ENCODE assay signal across 23 cellular contexts in genomic region chr10:114502071-114502470, GRCh38.
DNase-seq lines count a peak whose midpoint lies in the region; ATAC-seq and TF ChIP-seq lines count a peak whose summit lies in the region.
"Had no signal": no experiment of that assay in that cellular context is flagged by ENCODE, and none has a peak within 500 bp of the region (broad histone marks: within the 10 kb centered on the region; RNA-seq: fewer than 3 reads in every experiment).

No MANE protein-coding gene starts in this region.

- peaks cover 94% of the 10 kb centered on the region for H3K79me2 ChIP-seq in OCI-LY7 (ENCODE audit: insufficient read depth, low read depth, low read length)

- H3K4me2 ChIP-seq in OCI-LY7 (ENCODE audit: low read length), result peak overlapping the region; percentile 17; the same call in 1 of the 2 replicates

- H3K9me3 ChIP-seq in OCI-LY7 (ENCODE audit: low read length), result no peaks in the 10 kb centered on the region
- H3K9me3 ChIP-seq: heart left ventricle, upper lobe of right lung had no signal

- POLR2A ChIA-PET in OCI-LY7 (lab: Charles Lee), result interaction anchor here (0.7 to 17.5 kb wide), 3 partner anchors 10 to 330 kb away, joined by 3 to 464 read pairs (median 4); no protein-coding TSS in a partner anchor

- H3K4me3 Mint-ChIP-seq in activated T-cell treated with anti-CD3 and anti-CD28 coated beads, Interleukin-2, amount 50 U/mL, for 24 hours, result no peak overlapping the region
- no peak overlapping the region for H3K4me3 Mint-ChIP-seq in activated T-cell treated with anti-CD3 and anti-CD28 coated beads, Interleukin-2, amount 50 U/mL, for 4 hours
- no peak overlapping the region for H3K4me3 Mint-ChIP-seq in activated naive CD8-positive, alpha-beta T cell treated with anti-CD3 and anti-CD28 coated beads, Interleukin-2, amount 50 U/mL, for 24 hours
- H3K4me3 Mint-ChIP-seq in stimulated activated memory B cell treated with anti-CD40 and anti-IgM and Interleukin-4, amounts not matched to agents 10 μg/mL and 1 μg/mL and 100 μg/mL, for 72 hours, result no peak overlapping the region

- peaks cover 90% of the 10 kb centered on the region for H3K4me1 Mint-ChIP-seq in activated T-cell treated with anti-CD3 and anti-CD28 coated beads, Interleukin-2, amount 50 U/mL, for 24 hours (ENCODE audit: low read depth)
- peaks cover 88% of the 10 kb centered on the region for H3K4me1 Mint-ChIP-seq in activated T-cell treated with anti-CD3 and anti-CD28 coated beads, Interleukin-2, amount 50 U/mL, for 4 hours (ENCODE audit: low read depth)
- peaks cover 90% of the 10 kb centered on the region for H3K4me1 Mint-ChIP-seq in activated naive CD8-positive, alpha-beta T cell treated with anti-CD3 and anti-CD28 coated beads, Interleukin-2, amount 50 U/mL, for 24 hours
- H3K4me1 Mint-ChIP-seq in stimulated activated memory B cell treated with anti-CD40 and anti-IgM and Interleukin-4, amounts not matched to agents 10 μg/mL and 1 μg/mL and 100 μg/mL, for 72 hours, result peaks cover 84% of the 10 kb centered on the region

- H3K27me3 Mint-ChIP-seq in activated T-cell treated with anti-CD3 and anti-CD28 coated beads, Interleukin-2, amount 50 U/mL, for 24 hours, result no peaks in the 10 kb centered on the region
- no peaks in the 10 kb centered on the region for H3K27me3 Mint-ChIP-seq in activated T-cell treated with anti-CD3 and anti-CD28 coated beads, Interleukin-2, amount 50 U/mL, for 4 hours (ENCODE audit: low read depth)
- H3K27me3 Mint-ChIP-seq in activated naive CD8-positive, alpha-beta T cell treated with anti-CD3 and anti-CD28 coated beads, Interleukin-2, amount 50 U/mL, for 24 hours, result no peaks in the 10 kb centered on the region
- H3K27me3 Mint-ChIP-seq in stimulated activated memory B cell treated with anti-CD40 and anti-IgM and Interleukin-4, amounts not matched to agents 10 μg/mL and 1 μg/mL and 100 μg/mL, for 72 hours, result no peaks in the 10 kb centered on the region

- DNase-seq in activated T-cell treated with anti-CD3 and anti-CD28 coated beads, Interleukin-2, amount 50 U/mL, for 24 hours, result no peak
- DNase-seq in activated T-cell treated with anti-CD3 and anti-CD28 coated beads, Interleukin-2, amount 50 U/mL, for 4 hours, result no peak
- DNase-seq in OCI-LY7 (ENCODE audit: low spot score) (no peak), iPS-NIHi11 (ENCODE audit: low spot score) (no peak)
- no peak for DNase-seq in activated naive CD8-positive, alpha-beta T cell treated with anti-CD3 and anti-CD28 coated beads, Interleukin-2, amount 50 U/mL, for 24 hours
- DNase-seq: activated CD4-positive, alpha-beta T cell treated with anti-CD3 and anti-CD28 coated beads for 48 hours; activated T-cell treated with anti-CD3 and anti-CD28 coated beads for 4 hours; cerebellar nuclear complex; foreskin fibroblast; heart left ventricle; Kasumi-1; left colon; mesendoderm; NCI-H187 treated with DMSO at 0.1 percent for 48 hours; NCI-H2227 treated with DMSO at 0.1 percent for 48 hours; NCI-H69; stimulated activated CD4-positive, alpha-beta T cell treated with anti-CD3 and anti-CD28 coated beads, Interleukin-1b, Interleukin-23, amount 100 ng/mL, for 48 hours; substantia nigra; upper lobe of right lung had no signal

- peaks cover 94% of the 10 kb centered on the region for H3K4me1 ChIP-seq in OCI-LY7 (ENCODE audit: insufficient read depth, low read length, poor library complexity, severe bottlenecking)

- H3K27ac Mint-ChIP-seq in activated T-cell treated with anti-CD3 and anti-CD28 coated beads, Interleukin-2, amount 50 U/mL, for 24 hours, result peak overlapping the region; percentile 58
- H3K27ac Mint-ChIP-seq in activated naive CD8-positive, alpha-beta T cell treated with anti-CD3 and anti-CD28 coated beads, Interleukin-2, amount 50 U/mL, for 24 hours, result peak overlapping the region; percentile 44
- peak overlapping the region; percentile 82 for H3K27ac Mint-ChIP-seq in stimulated activated memory B cell treated with anti-CD40 and anti-IgM and Interleukin-4, amounts not matched to agents 10 μg/mL and 1 μg/mL and 100 μg/mL, for 72 hours

- peaks cover 39% of the 10 kb centered on the region for H3K36me3 Mint-ChIP-seq in activated T-cell treated with anti-CD3 and anti-CD28 coated beads, Interleukin-2, amount 50 U/mL, for 24 hours (ENCODE audit: low read depth)
- peaks cover 24% of the 10 kb centered on the region for H3K36me3 Mint-ChIP-seq in activated T-cell treated with anti-CD3 and anti-CD28 coated beads, Interleukin-2, amount 50 U/mL, for 4 hours (ENCODE audit: insufficient read depth)
- H3K36me3 Mint-ChIP-seq in activated naive CD8-positive, alpha-beta T cell treated with anti-CD3 and anti-CD28 coated beads, Interleukin-2, amount 50 U/mL, for 24 hours (ENCODE audit: low read depth), result peaks cover 10% of the 10 kb centered on the region
- H3K36me3 Mint-ChIP-seq in stimulated activated memory B cell treated with anti-CD40 and anti-IgM and Interleukin-4, amounts not matched to agents 10 μg/mL and 1 μg/mL and 100 μg/mL, for 72 hours, result peaks cover 8% of the 10 kb centered on the region

- TF ChIP-seq CTCF in OCI-LY7 (conservative IDR thresholded peaks at IDR 0.05; ENCODE audit: low read length), result no peak

- H3K4me3 ChIP-seq in OCI-LY7 (ENCODE audit: low read depth, low read length, poor library complexity, severe bottlenecking), result no peak overlapping the region
- H3K4me3 ChIP-seq: heart left ventricle, skin epidermis, upper lobe of right lung had no signal

- no peaks in the 10 kb centered on the region for H3K9me3 Mint-ChIP-seq in activated T-cell treated with anti-CD3 and anti-CD28 coated beads, Interleukin-2, amount 50 U/mL, for 24 hours
- H3K9me3 Mint-ChIP-seq in activated T-cell treated with anti-CD3 and anti-CD28 coated beads, Interleukin-2, amount 50 U/mL, for 4 hours, result no peaks in the 10 kb centered on the region
- no peaks in the 10 kb centered on the region for H3K9me3 Mint-ChIP-seq in activated naive CD8-positive, alpha-beta T cell treated with anti-CD3 and anti-CD28 coated beads, Interleukin-2, amount 50 U/mL, for 24 hours
- no peaks in the 10 kb centered on the region for H3K9me3 Mint-ChIP-seq in stimulated activated memory B cell treated with anti-CD40 and anti-IgM and Interleukin-4, amounts not matched to agents 10 μg/mL and 1 μg/mL and 100 μg/mL, for 72 hours

- intact Hi-C loops in OCI-LY7 (cut with micrococcal nuclease; ENCODE audit: unreplicated experiment), result no loop called here

- H4K20me1 ChIP-seq in OCI-LY7 (ENCODE audit: insufficient read depth, low read length), result peaks cover 18% of the 10 kb centered on the region; the same call in 1 of the 2 replicates

- no peak for ATAC-seq in activated T-cell treated with anti-CD3 and anti-CD28 coated beads, Interleukin-2, amount 50 U/mL, for 4 hours
- ATAC-seq in activated naive CD8-positive, alpha-beta T cell treated with anti-CD3 and anti-CD28 coated beads, Interleukin-2, amount 50 U/mL, for 24 hours, result no peak
- no peak for ATAC-seq in stimulated activated memory B cell treated with anti-CD40 and anti-IgM and Interleukin-4, amounts not matched to agents 10 μg/mL and 1 μg/mL and 100 μg/mL, for 72 hours
- ATAC-seq in GM18519 (IDR thresholded peaks at IDR 0.05; ENCODE audit: low FRiP score, unreplicated experiment) (no peak), HG03159 (IDR thresholded peaks at IDR 0.05; ENCODE audit: unreplicated experiment) (no peak)
- ATAC-seq: heart left ventricle, left colon, upper lobe of right lung had no signal

- peaks cover 50% of the 10 kb centered on the region for H3K36me3 ChIP-seq in OCI-LY7 (ENCODE audit: insufficient read depth, low read length)
- H3K36me3 ChIP-seq: upper lobe of right lung had no signal

- H3K27ac ChIP-seq in OCI-LY7 (ENCODE audit: low read depth, low read length, poor library complexity, severe bottlenecking), result no peak overlapping the region
- H3K27ac ChIP-seq: upper lobe of right lung had no signal

- no peaks in the 10 kb centered on the region for H3K9me2 ChIP-seq in OCI-LY7 (ENCODE audit: insufficient read depth, low read length)

- BruUV-seq in OCI-LY7 (replicated peaks; lab: Mats Ljungman, UMichigan), result no TSS peak

- H2AFZ ChIP-seq in OCI-LY7 (ENCODE audit: low read length), result no peak overlapping the region

- CTCF ChIA-PET in OCI-LY7 (lab: Charles Lee; ENCODE audit: unreplicated experiment), result no interaction called here
